ENCODE assay signal across 13 cellular contexts in the genomic region with DNA sequence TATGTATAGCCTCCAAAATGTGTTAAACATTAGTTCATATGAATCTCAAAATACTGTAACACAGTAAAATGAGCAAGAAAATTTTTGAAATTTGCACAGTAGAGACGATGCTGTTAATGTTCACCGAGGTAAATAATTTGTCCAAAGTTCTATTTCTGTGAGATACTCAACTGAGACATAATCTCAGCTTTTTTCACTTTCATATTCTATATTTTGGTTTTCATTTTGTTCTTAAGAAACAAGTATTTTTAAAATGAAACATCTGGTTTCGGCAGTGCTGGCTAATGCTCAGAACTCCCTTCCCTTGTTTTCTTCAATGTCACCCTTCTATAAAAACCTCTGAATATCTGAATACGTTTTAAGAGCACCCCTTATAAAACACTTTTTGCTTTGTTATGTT.
DNase-seq lines count a peak whose midpoint lies in the region; ATAC-seq and TF ChIP-seq lines count a peak whose summit lies in the region.
"Had no signal": no experiment of that assay in that cellular context is flagged by ENCODE, and none has a peak within 500 bp of the region (broad histone marks: within the 10 kb centered on the region; RNA-seq: fewer than 3 reads in every experiment).

No MANE protein-coding gene starts in this region.

- no peaks in the 10 kb centered on the region for H3K79me2 ChIP-seq in KMS-11 (ENCODE audit: insufficient read depth, low read depth)

- H3K9ac ChIP-seq in KMS-11, result peak overlapping the region; percentile 5; the same call in 1 of the 2 replicates

- TF ChIP-seq CTCF in GM10248 (IDR thresholded peaks at IDR 0.05; ENCODE audit: control extremely low read depth, extremely low read depth, low read depth, missing control alignments), result no peak
- TF ChIP-seq CTCF in KMS-11 (conservative IDR thresholded peaks at IDR 0.05; ENCODE audit: low read depth, low read length), result no peak

- peak overlapping the region; percentile 39; the same call in 1 of the 2 replicates for H3K27ac ChIP-seq in KMS-11
- H3K27ac ChIP-seq: Peyer's patch had no signal

- no peak overlapping the region for H3K4me3 ChIP-seq in KMS-11 (IDR thresholded peaks at IDR 0.05; ENCODE audit: insufficient read depth, low read depth, low read length)
- H3K4me3 ChIP-seq: Peyer's patch had no signal

- peak; percentile 6 for DNase-seq in GM10248 (ENCODE audit: extremely low spot score)
- no peak for DNase-seq in NCI-H446 treated with DMSO at 0.1 percent for 48 hours (lab: John Stamatoyannopoulos, UW)
- DNase-seq in SK-N-DZ (ENCODE audit: low spot score), result no peak
- DNase-seq in activated CD4-positive, alpha-beta T cell treated with anti-CD3 and anti-CD28 coated beads for 1 hour, result no peak
- DNase-seq in AML-193 (lab: John Stamatoyannopoulos, UW), result no peak
- DNase-seq: activated effector memory CD4-positive, alpha-beta T cell treated with Interleukin-2 at 50 U/mL for 16 hours; GF-D8; left ventricle myocardium superior; NCI-H1048; Peyer's patch had no signal

- H3K4me2 ChIP-seq in KMS-11, result peak overlapping the region; percentile 81

- CTCF ChIA-PET in GM10248 (lab: Yijun Ruan, JAX), result no interaction called here

- no peaks in the 10 kb centered on the region for H3K36me3 ChIP-seq in KMS-11 (ENCODE audit: insufficient read depth)
- H3K36me3 ChIP-seq: Peyer's patch had no signal

- ATAC-seq in GM19463 (IDR thresholded peaks at IDR 0.05; ENCODE audit: unreplicated experiment), result peak; percentile 79
- peak; percentile 56 for ATAC-seq in HG02884 (IDR thresholded peaks at IDR 0.05; ENCODE audit: unreplicated experiment)

- peak overlapping the region; percentile 48; the same call in 1 of the 2 replicates for H2AFZ ChIP-seq in KMS-11 (ENCODE audit: low read depth)

- no peaks in the 10 kb centered on the region for H3K27me3 ChIP-seq in KMS-11 (ENCODE audit: insufficient read depth, low read depth)
- H3K27me3 ChIP-seq: Peyer's patch had no signal

- peaks cover 25% of the 10 kb centered on the region for H3K4me1 ChIP-seq in KMS-11 (ENCODE audit: low read depth, poor library complexity, severe bottlenecking)
- H3K4me1 ChIP-seq: Peyer's patch had no signal

- POLR2A ChIA-PET in GM10248 (lab: Yijun Ruan, JAX), result no interaction called here

- H4K20me1 ChIP-seq in KMS-11 (ENCODE audit: insufficient read depth), result no peaks in the 10 kb centered on the region
